26 cellular contexts compared by ENCODE assay signal in the genomic region with DNA sequence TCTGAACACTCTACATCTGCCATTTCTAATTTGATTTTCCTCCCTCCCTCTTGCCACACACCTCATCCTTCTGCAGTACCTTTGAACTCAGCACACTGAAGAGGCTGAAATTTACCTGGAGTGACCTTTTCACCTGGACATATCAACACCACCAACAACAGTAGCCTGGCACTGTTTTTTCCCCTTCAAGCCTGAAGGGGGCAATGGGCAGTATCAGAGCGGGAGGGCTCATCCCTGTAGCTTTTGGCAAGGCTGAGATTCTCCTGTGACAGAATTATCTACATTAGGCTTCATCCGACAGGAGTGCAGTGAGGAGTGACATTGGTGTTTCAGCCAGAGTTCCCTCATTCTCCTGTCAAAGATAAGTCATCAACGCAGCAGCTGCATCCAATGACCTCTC.
"Had no signal": no experiment of that assay in that cellular context is flagged by ENCODE, and none has a peak within 500 bp of the region (broad histone marks: within the 10 kb centered on the region; RNA-seq: fewer than 3 reads in every experiment).

No MANE protein-coding gene starts in this region.

- H3K27ac ChIP-seq: esophagus muscularis mucosa, foreskin keratinocyte, gastroesophageal sphincter, heart left ventricle, hepatocyte, lower lobe of right lung, pancreas, right atrium auricular region, sigmoid colon, stomach, thyroid gland, vagina had no signal

- DNase-seq: effector CD8-positive, alpha-beta T cell; foreskin keratinocyte; heart left ventricle; immature natural killer cell; islet precursor cell; kidney glomerular epithelial cell; left colon; left ventricle myocardium superior; lower lobe of right lung; natural killer cell; pancreas; sigmoid colon; stimulated activated CD4-positive, alpha-beta T cell treated with anti-CD3 and anti-CD28 coated beads, Interleukin-2, amount 100 ng/mL, for 24 hours; stimulated activated CD4-positive, alpha-beta T cell treated with anti-CD3 and anti-CD28 coated beads, Interleukin-4, amount 100 ng/mL, for 24 hours; stimulated activated naive CD4-positive, alpha-beta T cell treated with Interleukin-2 at 50 U/mL for 16 hours; stomach; thyroid gland; trophoblast cell had no signal

- H3K4me1 ChIP-seq: esophagus muscularis mucosa, foreskin keratinocyte, gastroesophageal sphincter, heart left ventricle, lower lobe of right lung, pancreas, right atrium auricular region, sigmoid colon, thyroid gland, vagina had no signal

- H3K36me3 ChIP-seq: esophagus muscularis mucosa, gastroesophageal sphincter, heart left ventricle, lower lobe of right lung, pancreas, right atrium auricular region, sigmoid colon, stomach, thyroid gland, vagina had no signal

- H3K79me2 ChIP-seq: hepatocyte had no signal

- H2AFZ ChIP-seq: hepatocyte had no signal

- H3K4me2 ChIP-seq: hepatocyte had no signal

- H3K27me3 Mint-ChIP-seq: dendritic cell treated with granulocyte-macrophage colony-stimulating factor and Interleukin-4, amounts not matched to agents 40 ng/mL and 50 ng/mL, for 4 days; progenitor cell of endocrine pancreas had no signal

- H3K4me3 Mint-ChIP-seq: dendritic cell treated with granulocyte-macrophage colony-stimulating factor and Interleukin-4, amounts not matched to agents 40 ng/mL and 50 ng/mL, for 4 days; immature natural killer cell; natural killer cell; stimulated activated effector memory CD8-positive, alpha-beta T cell treated with anti-CD3 and anti-CD28 coated beads, Interleukin-12 subunit alpha, Interleukin-12 subunit beta, amount 100 ng/mL, for 72 hours had no signal

- H3K36me3 Mint-ChIP-seq: immature natural killer cell; stimulated activated effector memory CD8-positive, alpha-beta T cell treated with anti-CD3 and anti-CD28 coated beads, Interleukin-12 subunit alpha, Interleukin-12 subunit beta, amount 100 ng/mL, for 72 hours had no signal

- H3K27me3 ChIP-seq: esophagus muscularis mucosa, foreskin keratinocyte, gastroesophageal sphincter, heart left ventricle, hepatocyte, pancreas, right atrium auricular region, sigmoid colon, stomach, thyroid gland, vagina had no signal

- H3K9me3 ChIP-seq: esophagus muscularis mucosa, gastroesophageal sphincter, heart left ventricle, lower lobe of right lung, pancreas, right atrium auricular region, sigmoid colon, stomach, thyroid gland, vagina had no signal

- H3K4me3 ChIP-seq: esophagus muscularis mucosa, gastroesophageal sphincter, heart left ventricle, hepatocyte, lower lobe of right lung, pancreas, right atrium auricular region, sigmoid colon, stomach, thyroid gland, vagina had no signal

- H3K4me1 Mint-ChIP-seq: natural killer cell; stimulated activated effector memory CD8-positive, alpha-beta T cell treated with anti-CD3 and anti-CD28 coated beads, Interleukin-12 subunit alpha, Interleukin-12 subunit beta, amount 100 ng/mL, for 72 hours had no signal

- ATAC-seq: foreskin keratinocyte; gastroesophageal sphincter; heart left ventricle; left colon; left ventricle myocardium superior; lower lobe of right lung; natural killer cell; pancreas; stimulated activated effector memory CD8-positive, alpha-beta T cell treated with anti-CD3 and anti-CD28 coated beads, Interleukin-12 subunit alpha, Interleukin-12 subunit beta, amount 100 ng/mL, for 72 hours had no signal

- H3K27ac Mint-ChIP-seq: dendritic cell treated with granulocyte-macrophage colony-stimulating factor and Interleukin-4, amounts not matched to agents 40 ng/mL and 50 ng/mL, for 4 days; natural killer cell; progenitor cell of endocrine pancreas; stimulated activated effector memory CD8-positive, alpha-beta T cell treated with anti-CD3 and anti-CD28 coated beads, Interleukin-12 subunit alpha, Interleukin-12 subunit beta, amount 100 ng/mL, for 72 hours had no signal
